Comparison of ENCODE assay signal across 10 cellular contexts in genomic region chr6:90860822-90861601, GRCh38.
DNase-seq lines count a peak whose midpoint lies in the region; ATAC-seq and TF ChIP-seq lines count a peak whose summit lies in the region.
"Had no signal": no experiment of that assay in that cellular context is flagged by ENCODE, and none has a peak within 500 bp of the region (broad histone marks: within the 10 kb centered on the region; RNA-seq: fewer than 3 reads in every experiment).

No MANE protein-coding gene starts in this region.

- no peaks in the 10 kb centered on the region for H3K9me3 ChIP-seq in BLaER1 treated with 17β-estradiol and CSF1 and Interleukin-3, amounts not matched to agents 10 nM and 100 nM (replicated peaks in 1 of 11)
- H3K9me3 ChIP-seq in CD4-positive, alpha-beta memory T cell (ENCODE audit: control insufficient read depth in 1 of 2, low read length in 2 of 2): no peaks in the 10 kb centered on the region
- H3K9me3 ChIP-seq in aorta (ENCODE audit: control insufficient read depth, low read length): peaks cover 1% of the 10 kb centered on the region

- H3K9ac ChIP-seq in BLaER1 treated with 17β-estradiol and CSF1 and Interleukin-3, amounts not matched to agents 10 nM and 100 nM: no peak overlapping the region

- peak overlapping the region in 2 of 11 experiments; percentile 18 to 34; a peak in 2 of 22 replicates for H3K27ac ChIP-seq in BLaER1 treated with 17β-estradiol and CSF1 and Interleukin-3, amounts not matched to agents 10 nM and 100 nM
- no peak overlapping the region for H3K27ac ChIP-seq in CD4-positive, alpha-beta memory T cell (ENCODE audit: low read depth, low read length)
- H3K27ac ChIP-seq in aorta (ENCODE audit: low read depth in 1 of 2, low read length in 2 of 2): no peak overlapping the region

- no peaks in the 10 kb centered on the region for H3K36me3 Mint-ChIP-seq in CD4-positive, alpha-beta memory T cell

- DNase-seq in GM12865 (ENCODE audit: low read depth) (peak; percentile 21), NCI-H69 (lab: John Stamatoyannopoulos, UW) (peak; percentile 38), fibroblast of mammary gland (ENCODE audit: low read depth) (peak; percentile 7), islet precursor cell (no peak), aorta (no peak)
- no peak for DNase-seq in CD4-positive, alpha-beta memory T cell
- DNase-seq: activated T-cell treated with anti-CD3 and anti-CD28 coated beads for 4 hours had no signal

- no peaks in the 10 kb centered on the region for H3K36me3 ChIP-seq in BLaER1 treated with 17β-estradiol and CSF1 and Interleukin-3, amounts not matched to agents 10 nM and 100 nM
- H3K36me3 ChIP-seq in CD4-positive, alpha-beta memory T cell (ENCODE audit: insufficient read depth, low read length): no peaks in the 10 kb centered on the region
- H3K36me3 ChIP-seq in aorta (ENCODE audit: control insufficient read depth in 1 of 2, insufficient read depth in 2 of 2, low read length in 1 of 2): no peaks in the 10 kb centered on the region

- 80% methylated on average over 5 of the region's 5 CpGs for WGBS in aorta, 2 donors

- POLR2A ChIA-PET in CD4-positive, alpha-beta memory T cell (lab: Charles Lee; ENCODE audit: partially characterized antibody): no interaction called here

- no peaks in the 10 kb centered on the region for H3K4me1 Mint-ChIP-seq in CD4-positive, alpha-beta memory T cell

- ATAC-seq in aorta (ENCODE audit: low FRiP score) (no peak), HG03571 (IDR thresholded peaks at IDR 0.05; ENCODE audit: unreplicated experiment) (no peak)

- H3K4me3 ChIP-seq in BLaER1 treated with 17β-estradiol and CSF1 and Interleukin-3, amounts not matched to agents 10 nM and 100 nM: no peak overlapping the region
- no peak overlapping the region for H3K4me3 ChIP-seq in GM12865 (ENCODE audit: low read depth, low read length)
- H3K4me3 ChIP-seq in fibroblast of mammary gland (ENCODE audit: control insufficient read depth, low read depth, low read length): no peak overlapping the region
- no peak overlapping the region for H3K4me3 ChIP-seq in CD4-positive, alpha-beta memory T cell (ENCODE audit: low read length in 2 of 2)
- H3K4me3 ChIP-seq in aorta (ENCODE audit: low read length in 2 of 2): no peak overlapping the region

- H3K27me3 Mint-ChIP-seq in CD4-positive, alpha-beta memory T cell: peaks cover 5 to 7% of the 10 kb centered on the region in 2 donors

- H4K20me1 ChIP-seq in BLaER1 treated with 17β-estradiol and CSF1 and Interleukin-3, amounts not matched to agents 10 nM and 100 nM: no peaks in the 10 kb centered on the region

- TF ChIP-seq CTCF in GM12865 (IDR thresholded peaks at IDR 0.05; ENCODE audit: insufficient read depth, low read depth, low read length, missing control alignments) (no peak), fibroblast of mammary gland (conservative IDR thresholded peaks at IDR 0.05; ENCODE audit: control insufficient read depth, insufficient read depth, low read depth, low read length) (no peak)

- no peaks in the 10 kb centered on the region for H3K27me3 ChIP-seq in BLaER1 treated with 17β-estradiol and CSF1 and Interleukin-3, amounts not matched to agents 10 nM and 100 nM
- H3K27me3 ChIP-seq in CD4-positive, alpha-beta memory T cell (ENCODE audit: insufficient read depth, low read length): no peaks in the 10 kb centered on the region
- H3K27me3 ChIP-seq in aorta (ENCODE audit: control insufficient read depth in 1 of 2, insufficient read depth in 2 of 2, low read length in 1 of 2): no peaks in the 10 kb centered on the region

- H3K27ac Mint-ChIP-seq in CD4-positive, alpha-beta memory T cell: no peak overlapping the region
- H3K27ac Mint-ChIP-seq: T-helper 1 cell treated with Interleukin-12 subunit alpha and Interleukin-12 subunit beta and Interleukin-4 antibody, amounts not matched to agents 30 μg/mL and 1 μg/mL, for 36 hours had no signal

- H3K4me1 ChIP-seq in BLaER1 treated with 17β-estradiol and CSF1 and Interleukin-3, amounts not matched to agents 10 nM and 100 nM: peaks cover 9 to 18% (median 12%) of the 10 kb centered on the region in 10 experiments
- no peaks in the 10 kb centered on the region for H3K4me1 ChIP-seq in CD4-positive, alpha-beta memory T cell (ENCODE audit: insufficient read depth, low read length)
- H3K4me1 ChIP-seq in aorta (ENCODE audit: control insufficient read depth in 1 of 2, insufficient read depth in 2 of 2, low read length in 2 of 2): no peaks in the 10 kb centered on the region

- CTCF ChIA-PET in CD4-positive, alpha-beta memory T cell (lab: Charles Lee; ENCODE audit: partially characterized antibody): interaction anchor here (1.5 kb wide), 1 partner anchor 12 kb away, joined by 3 read pairs; no protein-coding TSS in a partner anchor

- intact Hi-C loops in CD4-positive, alpha-beta memory T cell (cut with micrococcal nuclease): no loop called here
- intact Hi-C loops in aorta (cut with DNase I): no loop called here

- no peak overlapping the region for H3K4me3 Mint-ChIP-seq in CD4-positive, alpha-beta memory T cell
- H3K4me3 Mint-ChIP-seq: T-helper 1 cell treated with Interleukin-12 subunit alpha and Interleukin-12 subunit beta and Interleukin-4 antibody, amounts not matched to agents 30 μg/mL and 1 μg/mL, for 36 hours had no signal

- peak overlapping the region in 8 of 11 experiments; percentile 52 to 76 (median 64); a peak in 11 of 22 replicates for H3K4me2 ChIP-seq in BLaER1 treated with 17β-estradiol and CSF1 and Interleukin-3, amounts not matched to agents 10 nM and 100 nM

- no peaks in the 10 kb centered on the region for H3K9me3 Mint-ChIP-seq in CD4-positive, alpha-beta memory T cell
- H3K9me3 Mint-ChIP-seq: T-helper 1 cell treated with Interleukin-12 subunit alpha and Interleukin-12 subunit beta and Interleukin-4 antibody, amounts not matched to agents 30 μg/mL and 1 μg/mL, for 36 hours had no signal

Comparison
In these comparisons a context has a peak if more than half of its experiments do, and no peak if none do; other contexts are left out.
1. DNase-seq: peak in GM12865 (single experiment), NCI-H69 (single experiment) and fibroblast of mammary gland (single experiment); none in CD4-positive, alpha-beta memory T cell (0 of 5), islet precursor cell (single experiment) and aorta (0 of 2).